ENCODE assay signal across 16 cellular contexts in the genomic region with DNA sequence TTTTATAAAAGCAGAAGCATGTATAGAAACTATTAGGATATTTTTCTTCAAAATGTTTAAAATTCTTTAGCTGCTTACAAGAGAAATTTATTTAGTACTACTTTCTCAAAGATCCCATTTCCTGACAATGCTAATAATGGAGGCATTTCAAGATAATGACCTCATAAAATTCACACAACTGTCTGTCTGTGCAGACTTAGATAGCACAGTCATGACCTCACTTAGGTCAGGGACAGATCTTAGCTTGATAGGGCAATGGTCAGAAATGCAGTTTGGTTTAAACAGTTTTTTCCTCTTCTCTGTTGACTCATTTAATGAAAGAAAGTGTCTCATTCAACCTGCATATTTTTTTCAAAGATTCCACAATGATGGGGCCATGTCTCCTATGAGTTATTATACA.
DNase-seq lines count a peak whose midpoint lies in the region; ATAC-seq and TF ChIP-seq lines count a peak whose summit lies in the region.
"Had no signal": no experiment of that assay in that cellular context is flagged by ENCODE, and none has a peak within 500 bp of the region (broad histone marks: within the 10 kb centered on the region; RNA-seq: fewer than 3 reads in every experiment).

No MANE protein-coding gene starts in this region.

- no peak for TF ChIP-seq POLR2A in tibial nerve (IDR thresholded peaks at IDR 0.05)

- TF ChIP-seq CTCF in SK-N-SH (IDR thresholded peaks at IDR 0.05) (no peak), osteoblast (IDR thresholded peaks at IDR 0.05; ENCODE audit: extremely low read depth, low read depth, low read length) (no peak), upper lobe of right lung (IDR thresholded peaks at IDR 0.05) (no peak), omental fat pad (IDR thresholded peaks at IDR 0.05) (no peak), tibial nerve (IDR thresholded peaks at IDR 0.05) (no peak)

- peak in 1 of 2 experiments; percentile 93; a peak in 2 of 4 replicates for TF ChIP-seq EP300 in SK-N-SH (IDR thresholded peaks at IDR 0.05; ENCODE audit: borderline replicate concordance in 1 of 2, low read depth in 1 of 2, low read length in 1 of 2)
- TF ChIP-seq EP300 in tibial nerve (IDR thresholded peaks at IDR 0.05), result no peak

- CTCF ChIA-PET in SK-N-SH (lab: Yijun Ruan, JAX), result interaction anchor here (1.3 kb wide), 1 partner anchor 346 kb away, joined by 3 read pairs; no protein-coding TSS in a partner anchor

- H3K4me1 ChIP-seq in SK-N-SH (ENCODE audit: control insufficient read depth in 1 of 2, insufficient read depth in 2 of 2, low read depth in 1 of 2, low read length in 1 of 2) (peaks cover 0 to 33% of the 10 kb centered on the region in 2 experiments; a peak in 2 of 4 replicates), osteoblast (ENCODE audit: insufficient read depth, low read length) (peaks cover 27% of the 10 kb centered on the region), upper lobe of right lung (no peaks in the 10 kb centered on the region), tibial nerve (no peaks in the 10 kb centered on the region)
- H3K4me1 ChIP-seq: ascending aorta, BLaER1 had no signal

- H3K27ac ChIP-seq in SK-N-SH (ENCODE audit: low read depth in 2 of 2, low read length in 1 of 2) (peak overlapping the region; percentile 39 to 86; a peak in 3 of 4 replicates), epithelial cell of prostate (peak overlapping the region; percentile 75), osteoblast (ENCODE audit: low read depth, low read length) (peak overlapping the region; percentile 47), upper lobe of right lung (no peak overlapping the region), tibial nerve (no peak overlapping the region)
- H3K27ac ChIP-seq: ascending aorta, BLaER1, coronary artery had no signal

- DNase-seq in COLO829 (ENCODE audit: low spot score) (peak; percentile 2), SK-N-SH (no peak), epithelial cell of prostate (ENCODE audit: low read depth, low spot score) (no peak), osteoblast (ENCODE audit: insufficient read length, low spot score, missing footprints) (no peak), upper lobe of right lung (no peak), omental fat pad (ENCODE audit: low spot score) (no peak), tibial nerve (ENCODE audit: low spot score in 2 of 2) (no peak)
- DNase-seq: activated naive CD4-positive, alpha-beta T cell treated with anti-CD3 and anti-CD28 coated beads for 36 hours; activated T-cell treated with anti-CD3 and anti-CD28 coated beads for 4 hours; NCI-H1436 treated with DMSO at 0.1 percent for 48 hours; posterior cingulate gyrus had no signal

- no peak overlapping the region; the same call in 1 of the 2 replicates for H3K9ac ChIP-seq in SK-N-SH
- H3K9ac ChIP-seq: BLaER1 had no signal

- intact Hi-C loops in upper lobe of right lung (cut with DNase I), result no loop called here

- H2AFZ ChIP-seq in SK-N-SH (ENCODE audit: low read depth) (0 out of 2 replicates have a peak overlapping the region, but pooled peaks have one; percentile 37), osteoblast (ENCODE audit: low read length) (no peak overlapping the region)

- H3K36me3 ChIP-seq in SK-N-SH (replicated peaks in 1 of 2; ENCODE audit: control insufficient read depth in 1 of 2, insufficient read depth in 2 of 2, low read length in 1 of 2) (no peaks in the 10 kb centered on the region), osteoblast (ENCODE audit: insufficient read depth, low read length) (no peaks in the 10 kb centered on the region), upper lobe of right lung (no peaks in the 10 kb centered on the region), tibial nerve (no peaks in the 10 kb centered on the region)
- H3K36me3 ChIP-seq: ascending aorta, BLaER1 had no signal

- POLR2A ChIA-PET in SK-N-SH (lab: Yijun Ruan, JAX), result no interaction called here

- H3K9me2 ChIP-seq in SK-N-SH, result no peaks in the 10 kb centered on the region

- H3K9me3 ChIP-seq in SK-N-SH (no peaks in the 10 kb centered on the region), osteoblast (ENCODE audit: low read depth, low read length) (no peaks in the 10 kb centered on the region), upper lobe of right lung (no peaks in the 10 kb centered on the region), tibial nerve (no peaks in the 10 kb centered on the region)
- H3K9me3 ChIP-seq: ascending aorta, BLaER1 had no signal

- peaks cover 31% of the 10 kb centered on the region for H3F3A ChIP-seq in SK-N-SH (replicated peaks; ENCODE audit: insufficient read depth)

- TF ChIP-seq RAD21 in SK-N-SH (IDR thresholded peaks at IDR 0.05; ENCODE audit: low read length), result no peak

- no peaks in the 10 kb centered on the region for H4K20me1 ChIP-seq in SK-N-SH (ENCODE audit: insufficient read depth)
- no peaks in the 10 kb centered on the region for H4K20me1 ChIP-seq in osteoblast (ENCODE audit: insufficient read depth, low read length)
- H4K20me1 ChIP-seq: BLaER1 had no signal

- no peak overlapping the region for H3K4me3 ChIP-seq in SK-N-SH (ENCODE audit: low read depth in 2 of 2, low read length in 1 of 2)
- H3K4me3 ChIP-seq in osteoblast (ENCODE audit: insufficient read depth, low read length), result no peak overlapping the region
- no peak overlapping the region for H3K4me3 ChIP-seq in upper lobe of right lung
- no peak overlapping the region for H3K4me3 ChIP-seq in tibial nerve
- H3K4me3 ChIP-seq: ascending aorta, BLaER1, coronary artery had no signal

- H3K4me2 ChIP-seq in SK-N-SH (0 out of 2 replicates have a peak overlapping the region, but pooled peaks have one; percentile 32), osteoblast (ENCODE audit: insufficient read depth, low read length) (no peak overlapping the region)
- H3K4me2 ChIP-seq: BLaER1 had no signal

- no peak for ATAC-seq in upper lobe of right lung
- ATAC-seq in omental fat pad (ENCODE audit: low FRiP score), result no peak
- ATAC-seq in GM21619 (IDR thresholded peaks at IDR 0.05; ENCODE audit: unreplicated experiment), result no peak
- ATAC-seq: Panc1 had no signal

- H3K79me2 ChIP-seq in SK-N-SH (ENCODE audit: insufficient read depth) (no peaks in the 10 kb centered on the region), osteoblast (ENCODE audit: insufficient read depth, low read length) (no peaks in the 10 kb centered on the region)

- H3K27me3 ChIP-seq in SK-N-SH (ENCODE audit: insufficient read depth) (no peaks in the 10 kb centered on the region), osteoblast (ENCODE audit: insufficient read depth, low read length) (no peaks in the 10 kb centered on the region), upper lobe of right lung (no peaks in the 10 kb centered on the region), tibial nerve (no peaks in the 10 kb centered on the region)
- H3K27me3 ChIP-seq: ascending aorta, BLaER1 had no signal

TF ChIP-seq in SK-N-SH, 30 proteins besides CTCF, POLR2A, EP300 and RAD21 (continues in another document):
- TF ChIP-seq TCF12 (IDR thresholded peaks at IDR 0.05) (peak; percentile 83), SMC3 (IDR thresholded peaks at IDR 0.05; ENCODE audit: low read depth, low read length) (no peak), MXI1 (IDR thresholded peaks at IDR 0.05; ENCODE audit: low read depth, low read length) (no peak), CHD2 (IDR thresholded peaks at IDR 0.05; ENCODE audit: low read length, partially characterized antibody) (no peak), SIN3A (IDR thresholded peaks at IDR 0.05; ENCODE audit: borderline replicate concordance, low read depth, low read length) (no peak), JUND (IDR thresholded peaks at IDR 0.05) (peak; percentile 76; the same call in 1 of the 2 replicates), NRF1 (IDR thresholded peaks at IDR 0.05; ENCODE audit: low read depth, low read length) (no peak), GATA2 (CRISPR knock-in tag; IDR thresholded peaks at IDR 0.05) (no peak), RFX5 (IDR thresholded peaks at IDR 0.05; ENCODE audit: low read length) (no peak), EZH2phosphoT487 (IDR thresholded peaks at IDR 0.05; ENCODE audit: borderline replicate concordance, low read depth) (no peak), MEF2A (IDR thresholded peaks at IDR 0.05; ENCODE audit: borderline replicate concordance, low read depth) (peak; percentile 56; the same call in 1 of the 2 replicates), FOXJ3 (CRISPR knock-in tag; IDR thresholded peaks at IDR 0.05) (no peak)
- TF ChIP-seq, protein P1, sequence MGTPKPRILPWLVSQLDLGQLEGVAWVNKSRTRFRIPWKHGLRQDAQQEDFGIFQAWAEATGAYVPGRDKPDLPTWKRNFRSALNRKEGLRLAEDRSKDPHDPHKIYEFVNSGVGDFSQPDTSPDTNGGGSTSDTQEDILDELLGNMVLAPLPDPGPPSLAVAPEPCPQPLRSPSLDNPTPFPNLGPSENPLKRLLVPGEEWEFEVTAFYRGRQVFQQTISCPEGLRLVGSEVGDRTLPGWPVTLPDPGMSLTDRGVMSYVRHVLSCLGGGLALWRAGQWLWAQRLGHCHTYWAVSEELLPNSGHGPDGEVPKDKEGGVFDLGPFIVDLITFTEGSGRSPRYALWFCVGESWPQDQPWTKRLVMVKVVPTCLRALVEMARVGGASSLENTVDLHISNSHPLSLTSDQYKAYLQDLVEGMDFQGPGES (IDR thresholded peaks at IDR 0.05; ENCODE audit: low read depth, low read length), result no peak
- TF ChIP-seq, protein P2, sequence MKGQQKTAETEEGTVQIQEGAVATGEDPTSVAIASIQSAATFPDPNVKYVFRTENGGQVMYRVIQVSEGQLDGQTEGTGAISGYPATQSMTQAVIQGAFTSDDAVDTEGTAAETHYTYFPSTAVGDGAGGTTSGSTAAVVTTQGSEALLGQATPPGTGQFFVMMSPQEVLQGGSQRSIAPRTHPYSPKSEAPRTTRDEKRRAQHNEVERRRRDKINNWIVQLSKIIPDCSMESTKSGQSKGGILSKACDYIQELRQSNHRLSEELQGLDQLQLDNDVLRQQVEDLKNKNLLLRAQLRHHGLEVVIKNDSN (IDR thresholded peaks at IDR 0.05; ENCODE audit: borderline replicate concordance, low read depth), result no peak
- TF ChIP-seq, protein P3, sequence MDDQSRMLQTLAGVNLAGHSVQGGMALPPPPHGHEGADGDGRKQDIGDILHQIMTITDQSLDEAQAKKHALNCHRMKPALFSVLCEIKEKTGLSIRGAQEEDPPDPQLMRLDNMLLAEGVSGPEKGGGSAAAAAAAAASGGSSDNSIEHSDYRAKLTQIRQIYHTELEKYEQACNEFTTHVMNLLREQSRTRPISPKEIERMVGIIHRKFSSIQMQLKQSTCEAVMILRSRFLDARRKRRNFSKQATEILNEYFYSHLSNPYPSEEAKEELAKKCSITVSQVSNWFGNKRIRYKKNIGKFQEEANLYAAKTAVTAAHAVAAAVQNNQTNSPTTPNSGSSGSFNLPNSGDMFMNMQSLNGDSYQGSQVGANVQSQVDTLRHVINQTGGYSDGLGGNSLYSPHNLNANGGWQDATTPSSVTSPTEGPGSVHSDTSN (IDR thresholded peaks at IDR 0.05), result peak; percentile 79

Comparison
In these comparisons a context has a peak if more than half of its experiments do, and no peak if none do; other contexts are left out.
1. H3K27ac ChIP-seq: peak in SK-N-SH (2 of 2), epithelial cell of prostate (single experiment) and osteoblast (single experiment); none in upper lobe of right lung (single experiment) and tibial nerve (0 of 4).